Comparison of ENCODE assay signal across 22 cellular contexts in genomic region chr6:163525926-163526325, GRCh38.
DNase-seq lines count a peak whose midpoint lies in the region; ATAC-seq, FAIRE-seq and TF ChIP-seq lines count a peak whose summit lies in the region.
"Had no signal": no experiment of that assay in that cellular context is flagged by ENCODE, and none has a peak within 500 bp of the region (broad histone marks: within the 10 kb centered on the region; RNA-seq: fewer than 3 reads in every experiment).

No MANE protein-coding gene starts in this region.

- DNase-seq in HepG2 (ENCODE audit: low spot score) (no peak), chondrocyte (ENCODE audit: low spot score) (no peak), mesenchymal stem cell (peak; percentile 24), NCI-H510A treated with DMSO at 0.1 percent for 48 hours (lab: John Stamatoyannopoulos, UW) (no peak)
- DNase-seq: 8988T; activated gamma-delta T cell; COR-L47; DMS79 treated with DMSO at 0.1 percent for 48 hours; dorsolateral prefrontal cortex; NCI-H1436 treated with DMSO at 0.1 percent for 48 hours; NCI-H748 treated with DMSO at 0.1 percent for 48 hours; nephron progenitor cell; OCI-M1; SHP77 treated with DMSO at 0.1 percent for 48 hours; stimulated activated CD8-positive, alpha-beta memory T cell treated with anti-CD3 and anti-CD28 coated beads, Interleukin-4, amount 100 ng/mL, for 48 hours had no signal

- no peak for TF ChIP-seq POLR2A in HepG2 (IDR thresholded peaks at IDR 0.05; ENCODE audit: insufficient read depth in 1 of 2, low read depth in 2 of 2, low read length in 2 of 2)

- no peaks in the 10 kb centered on the region for H3K27me3 Mint-ChIP-seq in chondrocyte (ENCODE audit: low read depth)

- H3K9me3 Mint-ChIP-seq in chondrocyte (ENCODE audit: low read depth): no peaks in the 10 kb centered on the region
- H3K9me3 Mint-ChIP-seq: nephron progenitor cell; T-helper 1 cell treated with Interleukin-12 subunit alpha and Interleukin-12 subunit beta and Interleukin-4 antibody, amounts not matched to agents 30 μg/mL and 1 μg/mL, for 36 hours had no signal

- H3K36me3 ChIP-seq in liver (ENCODE audit: control insufficient read depth in 4 of 4, insufficient read depth in 3 of 4, low read depth in 1 of 4, low read length in 3 of 4) (peaks cover 0 to 1% (median 0%) of the 10 kb centered on the region in 4 donors), HepG2 (replicated peaks in 1 of 2; ENCODE audit: control insufficient read depth in 1 of 2, insufficient read depth in 2 of 2, low read length in 2 of 2) (no peaks in the 10 kb centered on the region), mesenchymal stem cell (ENCODE audit: control insufficient read depth in 1 of 2, insufficient read depth in 2 of 2, low read depth in 1 of 2, low read length in 2 of 2) (peaks cover 0 to 5% of the 10 kb centered on the region in 2 experiments)
- H3K36me3 ChIP-seq: cardiac muscle cell had no signal

- H3K14ac ChIP-seq in mesenchymal stem cell (ENCODE audit: low read length in 2 of 2): no peak overlapping the region

- H2AK5ac ChIP-seq in mesenchymal stem cell (ENCODE audit: low read length, severe bottlenecking): no peak overlapping the region

- CTCF ChIA-PET in HepG2 (lab: Yijun Ruan, JAX; ENCODE audit: low intra/inter-chr PET ratio, low total read pairs): no interaction called here

- no peak overlapping the region for H3K4ac ChIP-seq in mesenchymal stem cell (ENCODE audit: low read depth in 1 of 2, low read length in 2 of 2)

- no peak overlapping the region for H2BK12ac ChIP-seq in mesenchymal stem cell (ENCODE audit: low read length in 2 of 2)

- intact Hi-C loops in HepG2 (cut with micrococcal nuclease; ENCODE audit: unreplicated experiment): no loop called here

- no peak overlapping the region for H3K9ac ChIP-seq in liver (ENCODE audit: low read depth in 1 of 2, low read length in 2 of 2)
- H3K9ac ChIP-seq in HepG2 (ENCODE audit: insufficient read depth, low read depth, low read length): no peak overlapping the region
- peak overlapping the region; percentile 48 for H3K9ac ChIP-seq in mesenchymal stem cell (ENCODE audit: low read length)

- H2AFZ ChIP-seq in HepG2 (ENCODE audit: low read length) (no peak overlapping the region), mesenchymal stem cell (ENCODE audit: low read depth, low read length) (no peak overlapping the region)

- H3K27me3 ChIP-seq in liver (ENCODE audit: control insufficient read depth in 4 of 4, insufficient read depth in 4 of 4, low read length in 3 of 4) (no peaks in the 10 kb centered on the region), HepG2 (ENCODE audit: control insufficient read depth in 1 of 2, insufficient read depth in 2 of 2, low read length in 2 of 2) (no peaks in the 10 kb centered on the region), mesenchymal stem cell (ENCODE audit: control insufficient read depth in 1 of 2, insufficient read depth in 1 of 2, low read length in 2 of 2) (no peaks in the 10 kb centered on the region)
- H3K27me3 ChIP-seq: cardiac muscle cell, dorsolateral prefrontal cortex had no signal

- BruUV-seq in HepG2 (replicated peaks; lab: Mats Ljungman, UMichigan): no TSS peak

- H3K27ac ChIP-seq in liver (ENCODE audit: low read depth in 1 of 2, low read length in 2 of 2) (peak overlapping the region; percentile 49 to 74), HepG2 (ENCODE audit: extremely low read length, insufficient read depth, low read length) (no peak overlapping the region), mesenchymal stem cell (ENCODE audit: low read length, poor library complexity, severe bottlenecking) (no peak overlapping the region)
- H3K27ac ChIP-seq: VCaP had no signal

- H3K36me3 Mint-ChIP-seq in chondrocyte (ENCODE audit: low read depth): peaks cover 3% of the 10 kb centered on the region

- H3K18ac ChIP-seq in mesenchymal stem cell (ENCODE audit: low read depth in 1 of 2, low read length in 2 of 2): no peak overlapping the region

- no peak for FAIRE-seq in HepG2 (lab: Jason Lieb, UNC)

- no peak overlapping the region for H2BK5ac ChIP-seq in mesenchymal stem cell (ENCODE audit: low read depth, low read length, poor library complexity, severe bottlenecking)

- peaks cover 82% of the 10 kb centered on the region for H3K4me1 Mint-ChIP-seq in chondrocyte (ENCODE audit: low read depth)

- peaks cover 1% of the 10 kb centered on the region for H3K79me1 ChIP-seq in mesenchymal stem cell (replicated peaks; ENCODE audit: low read length, poor library complexity, severe bottlenecking)

- H3K4me1 ChIP-seq in liver (ENCODE audit: control insufficient read depth in 4 of 4, insufficient read depth in 4 of 4, low read length in 3 of 4) (peaks cover 14 to 46% (median 24%) of the 10 kb centered on the region in 4 donors), HepG2 (ENCODE audit: insufficient read depth, low read length) (peaks cover 18% of the 10 kb centered on the region), mesenchymal stem cell (ENCODE audit: control insufficient read depth, insufficient read depth, low read depth, low read length) (peaks cover 3% of the 10 kb centered on the region)

- POLR2A ChIA-PET in HepG2 (lab: Yijun Ruan, JAX): no interaction called here

- no peak for TF ChIP-seq RAD21 in liver (IDR thresholded peaks at IDR 0.05)
- no peak for TF ChIP-seq RAD21 in HepG2 (CRISPR knock-in tag; IDR thresholded peaks at IDR 0.05)

- H4K20me1 ChIP-seq in HepG2 (ENCODE audit: insufficient read depth, low read length): peaks cover 11% of the 10 kb centered on the region; the same call in 1 of the 2 replicates

- H4K91ac ChIP-seq in mesenchymal stem cell (ENCODE audit: low read length): no peak overlapping the region

- in situ Hi-C loops in HepG2 (cut with HindIII; ENCODE audit: extremely low pct_ligation_motif_present, low pct_unique_long_range_greater_than_20kb): no loop called here

- H2BK15ac ChIP-seq in mesenchymal stem cell (ENCODE audit: low read depth, poor library complexity, severe bottlenecking): no peak overlapping the region

- H3K4me3 ChIP-seq in liver (ENCODE audit: low read depth in 1 of 3, low read length in 3 of 3): no peak overlapping the region
- no peak overlapping the region for H3K4me3 ChIP-seq in HepG2 (replicated peaks in 1 of 3; ENCODE audit: insufficient read depth in 1 of 3, low read depth in 2 of 3, low read length in 3 of 3)
- H3K4me3 ChIP-seq in mesenchymal stem cell (ENCODE audit: insufficient read depth in 1 of 2, low read depth in 1 of 2, low read length in 2 of 2): no peak overlapping the region
- H3K4me3 ChIP-seq: cardiac muscle cell had no signal

- H3K4me2 ChIP-seq in HepG2 (ENCODE audit: low read depth, low read length) (no peak overlapping the region), mesenchymal stem cell (ENCODE audit: low read length, poor library complexity, severe bottlenecking) (no peak overlapping the region)

- no peak for TF ChIP-seq CTCF in liver (IDR thresholded peaks at IDR 0.05; ENCODE audit: low read depth, low read length, missing input control)
- TF ChIP-seq CTCF in HepG2 (CRISPR knock-in tag; IDR thresholded peaks at IDR 0.05): no peak
- no peak for TF ChIP-seq CTCF in chondrocyte (IDR thresholded peaks at IDR 0.05)

- H2BK120ac ChIP-seq in mesenchymal stem cell (ENCODE audit: low read depth, low read length): no peak overlapping the region

- H3K27ac Mint-ChIP-seq in chondrocyte (ENCODE audit: unreplicated experiment): peak overlapping the region; percentile 62
- H3K27ac Mint-ChIP-seq: nephron progenitor cell; T-helper 1 cell treated with Interleukin-12 subunit alpha and Interleukin-12 subunit beta and Interleukin-4 antibody, amounts not matched to agents 30 μg/mL and 1 μg/mL, for 36 hours had no signal

- H3K9me3 ChIP-seq in liver (ENCODE audit: control insufficient read depth in 4 of 4, low read length in 3 of 4): no peaks in the 10 kb centered on the region
- no peaks in the 10 kb centered on the region for H3K9me3 ChIP-seq in HepG2 (ENCODE audit: low read length)
- no peaks in the 10 kb centered on the region for H3K9me3 ChIP-seq in mesenchymal stem cell (ENCODE audit: control insufficient read depth, low read length)

- ATAC-seq in HepG2 (no peak), GM21576 (IDR thresholded peaks at IDR 0.05; ENCODE audit: unreplicated experiment) (no peak), GM18867 (IDR thresholded peaks at IDR 0.05; ENCODE audit: unreplicated experiment) (no peak), GM21786 (IDR thresholded peaks at IDR 0.05; ENCODE audit: unreplicated experiment) (no peak)

- no peak overlapping the region for H3K4me3 Mint-ChIP-seq in chondrocyte (ENCODE audit: unreplicated experiment)
- H3K4me3 Mint-ChIP-seq: nephron progenitor cell; T-helper 1 cell treated with Interleukin-12 subunit alpha and Interleukin-12 subunit beta and Interleukin-4 antibody, amounts not matched to agents 30 μg/mL and 1 μg/mL, for 36 hours had no signal

- no peak overlapping the region for H4K8ac ChIP-seq in mesenchymal stem cell (ENCODE audit: low read length)

- H3K23ac ChIP-seq in mesenchymal stem cell (ENCODE audit: low read length in 2 of 2): no peak overlapping the region

- peaks cover 58% of the 10 kb centered on the region for H3K79me2 ChIP-seq in HepG2 (ENCODE audit: insufficient read depth, low read length)

- TF ChIP-seq EP300 in HepG2 (IDR thresholded peaks at IDR 0.05; ENCODE audit: low read depth in 2 of 2, low read length in 2 of 2) (no peak), HepG2 (CRISPR knock-in tag; IDR thresholded peaks at IDR 0.05; ENCODE audit: borderline replicate concordance) (no peak)

TF ChIP-seq in liver, 16 proteins besides CTCF, POLR2A, EP300 and RAD21 (continues in another document):
- TF ChIP-seq NR2F2 (IDR thresholded peaks at IDR 0.05): no peak

TF ChIP-seq in HepG2, 621 proteins besides CTCF, POLR2A, EP300 and RAD21 (continues in another document):
- no peak for TF ChIP-seq FOXO4 (CRISPR knock-in tag; conservative IDR thresholded peaks at IDR 0.05)
- no peak for TF ChIP-seq RBM22 (optimal IDR thresholded peaks at IDR 0.05; ENCODE audit: low read length)
- TF ChIP-seq SIN3A (IDR thresholded peaks at IDR 0.05; ENCODE audit: borderline replicate concordance, low read depth, low read length): no peak
- TF ChIP-seq RAD51 (IDR thresholded peaks at IDR 0.05; ENCODE audit: borderline replicate concordance): no peak
- TF ChIP-seq ZNF567 (CRISPR knock-in tag; IDR thresholded peaks at IDR 0.05; ENCODE audit: borderline replicate concordance): no peak
- TF ChIP-seq MIER2 (CRISPR knock-in tag; IDR thresholded peaks at IDR 0.05): no peak
- TF ChIP-seq U2AF1 (optimal IDR thresholded peaks at IDR 0.05; ENCODE audit: low read depth, low read length): no peak

Comparison
In these comparisons a context has a peak if more than half of its experiments do, and no peak if none do; other contexts are left out.
1. H3K27ac ChIP-seq: peak in liver (2 of 2); none in HepG2 (single experiment) and mesenchymal stem cell (single experiment).